Comparison of ENCODE assay signal across 17 cellular contexts in the genomic region with DNA sequence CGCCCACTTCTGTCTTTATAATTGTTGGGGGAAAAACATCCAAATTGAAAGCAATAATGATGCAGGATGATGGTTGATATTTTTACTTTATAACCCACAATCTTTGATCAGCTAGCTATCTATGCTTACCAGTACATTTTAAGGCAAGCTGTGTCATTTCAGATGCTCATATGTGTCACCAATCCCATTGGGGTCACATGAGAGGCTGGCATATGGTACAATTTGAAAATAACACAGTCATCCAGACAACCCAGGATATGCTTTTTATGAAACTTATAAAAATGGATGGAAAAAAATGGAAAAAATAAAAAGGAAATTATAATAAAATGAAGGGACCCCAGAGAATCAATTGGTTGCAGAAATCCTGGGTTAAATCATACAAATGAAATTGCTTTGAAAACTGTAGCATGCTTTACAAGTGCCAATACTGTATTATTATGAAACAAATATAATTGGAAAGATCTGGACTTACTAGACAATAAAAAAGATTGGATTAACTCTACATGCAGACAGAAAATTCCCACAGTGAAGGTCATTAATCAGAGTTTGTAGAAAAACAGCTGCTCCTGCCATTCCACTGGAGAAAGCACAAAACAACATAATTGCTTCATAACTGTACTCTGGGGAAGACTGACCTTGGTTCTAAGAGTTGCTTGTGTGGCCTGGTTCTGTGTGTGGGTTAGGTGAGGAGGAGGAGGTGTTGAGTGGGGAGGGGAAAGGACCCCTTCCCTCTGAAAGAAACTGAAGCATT. TPM values are rescaled to one million over a fixed set of nuclear protein-coding genes. Genes with fewer than 3 reads are reported as not detected.
DNase-seq lines count a peak whose midpoint lies in the region; ATAC-seq and TF ChIP-seq lines count a peak whose summit lies in the region.
"Had no signal": no experiment of that assay in that cellular context is flagged by ENCODE, and none has a peak within 500 bp of the region (broad histone marks: within the 10 kb centered on the region; RNA-seq: fewer than 3 reads in every experiment).

No MANE protein-coding gene starts in this region.

- H3K9me2 ChIP-seq in SK-N-SH = no peaks in the 10 kb centered on the region

- H3K9ac ChIP-seq in SK-N-SH (0 out of 2 replicates have a peak overlapping the region, but pooled peaks have one; percentile 54), endodermal cell (ENCODE audit: extremely low read depth, low read length, poor library complexity, severe bottlenecking) (no peak overlapping the region)
- H3K9ac ChIP-seq: BLaER1 treated with 17β-estradiol and CSF1 and Interleukin-3, amounts not matched to agents 10 nM and 100 nM had no signal

- peak overlapping the region; percentile 87 to 91; a peak in 3 of 4 replicates for H3K27ac ChIP-seq in SK-N-SH (ENCODE audit: low read depth in 2 of 2, low read length in 1 of 2)
- H3K27ac ChIP-seq in sigmoid colon = peak overlapping the region; percentile 66 to 84 (median 80)
- no peak overlapping the region for H3K27ac ChIP-seq in endodermal cell (ENCODE audit: low read depth, low read length)
- H3K27ac ChIP-seq: BLaER1 treated with 17β-estradiol and CSF1 and Interleukin-3, amounts not matched to agents 10 nM and 100 nM; epithelial cell of prostate; WERI-Rb-1 had no signal

- no peaks in the 10 kb centered on the region for H3K36me3 ChIP-seq in SK-N-SH (replicated peaks in 1 of 2; ENCODE audit: control insufficient read depth in 1 of 2, insufficient read depth in 2 of 2, low read length in 1 of 2)
- no peaks in the 10 kb centered on the region for H3K36me3 ChIP-seq in sigmoid colon
- H3K36me3 ChIP-seq in endodermal cell (ENCODE audit: control insufficient read depth, insufficient read depth, low read length) = no peaks in the 10 kb centered on the region
- H3K36me3 ChIP-seq: BLaER1 treated with 17β-estradiol and CSF1 and Interleukin-3, amounts not matched to agents 10 nM and 100 nM; ovary; upper lobe of left lung; WERI-Rb-1 had no signal

- POLR2A ChIA-PET in SK-N-SH (lab: Yijun Ruan, JAX) = interaction anchor here (0.6 kb wide), 1 partner anchor 52 kb away, joined by 3 read pairs; no protein-coding TSS in a partner anchor

- no peak for TF ChIP-seq RAD21 in SK-N-SH (IDR thresholded peaks at IDR 0.05; ENCODE audit: low read length)

- TF ChIP-seq CTCF in SK-N-SH (IDR thresholded peaks at IDR 0.05) (no peak), fibroblast of villous mesenchyme (IDR thresholded peaks at IDR 0.05; ENCODE audit: insufficient read depth, low read depth, low read length) (no peak), sigmoid colon (IDR thresholded peaks at IDR 0.05) (no peak), endodermal cell (conservative IDR thresholded peaks at IDR 0.05) (no peak)

- no peak for TF ChIP-seq POLR2A in sigmoid colon (IDR thresholded peaks at IDR 0.05)

- H3K4me1 ChIP-seq in SK-N-SH (ENCODE audit: control insufficient read depth in 1 of 2, insufficient read depth in 2 of 2, low read depth in 1 of 2, low read length in 1 of 2) = peaks cover 3 to 31% of the 10 kb centered on the region in 2 experiments; a peak in 3 of 4 replicates
- peaks cover 0 to 78% (median 70%) of the 10 kb centered on the region in 4 donors for H3K4me1 ChIP-seq in sigmoid colon
- H3K4me1 ChIP-seq in endodermal cell (ENCODE audit: control insufficient read depth, insufficient read depth, low read length) = no peaks in the 10 kb centered on the region
- H3K4me1 ChIP-seq: BLaER1 treated with 17β-estradiol and CSF1 and Interleukin-3, amounts not matched to agents 10 nM and 100 nM had no signal

- H3K4me3 ChIP-seq in SK-N-SH (ENCODE audit: low read depth in 2 of 2, low read length in 1 of 2) = no peak overlapping the region
- H3K4me3 ChIP-seq in fibroblast of villous mesenchyme (ENCODE audit: low read depth, low read length) = no peak overlapping the region
- no peak overlapping the region for H3K4me3 ChIP-seq in sigmoid colon
- H3K4me3 ChIP-seq in endodermal cell (ENCODE audit: low read length) = no peak overlapping the region
- H3K4me3 ChIP-seq: BLaER1 treated with 17β-estradiol and CSF1 and Interleukin-3, amounts not matched to agents 10 nM and 100 nM; ovary; upper lobe of left lung had no signal

- WGBS in SK-N-SH (ENCODE audit: low lambda C conversion rate) = 94% methylated on average over 1 of the region's 1 CpG
- 87 to 93% methylated on average over 1 of the region's 1 CpG for WGBS in sigmoid colon, 2 donors
- 86% methylated on average over 1 of the region's 1 CpG; no CpG with 5 or more reads in 1 of the 2 experiments for WGBS in endodermal cell (ENCODE audit: insufficient coverage in 1 of 2, insufficient read length in 1 of 2), 2 experiments

- CTCF ChIA-PET in SK-N-SH (lab: Yijun Ruan, JAX) = interaction anchor here (1.9 kb wide), 1 partner anchor 12 kb away, joined by 13 read pairs; a partner anchor contains a TSS

- no peaks in the 10 kb centered on the region for H3K79me2 ChIP-seq in SK-N-SH (ENCODE audit: insufficient read depth)

- intact Hi-C loops in sigmoid colon (cut with DNase I) = loop anchor here (5.0 kb wide), 1 partner anchor 42 kb away; no protein-coding TSS in a partner anchor

- H3K27me3 ChIP-seq in SK-N-SH (ENCODE audit: insufficient read depth) (no peaks in the 10 kb centered on the region), sigmoid colon (no peaks in the 10 kb centered on the region), endodermal cell (ENCODE audit: control insufficient read depth, insufficient read depth, low read length, poor library complexity, severe bottlenecking) (no peaks in the 10 kb centered on the region)
- H3K27me3 ChIP-seq: BLaER1 treated with 17β-estradiol and CSF1 and Interleukin-3, amounts not matched to agents 10 nM and 100 nM; ovary; upper lobe of left lung had no signal

- DNase-seq in AG20443 (ENCODE audit: low spot score) = peak; percentile 41
- peak; percentile 37 for DNase-seq in SK-N-SH
- peak; percentile 91 for DNase-seq in fibroblast of villous mesenchyme (ENCODE audit: low read depth)
- DNase-seq in sigmoid colon = no peak
- DNase-seq in nucleus accumbens (lab: John Stamatoyannopoulos, UW) = no peak
- no peak for DNase-seq in endodermal cell
- DNase-seq: activated naive CD4-positive, alpha-beta T cell treated with anti-CD3 and anti-CD28 coated beads, Interleukin-2, amount 50 U/mL, for 16 hours; DMS79 treated with DMSO at 0.1 percent for 48 hours; mesendoderm; ovary; upper lobe of left lung; WERI-Rb-1 had no signal

- H3K9me3 ChIP-seq in SK-N-SH = no peaks in the 10 kb centered on the region
- H3K9me3 ChIP-seq in sigmoid colon = no peaks in the 10 kb centered on the region
- no peaks in the 10 kb centered on the region for H3K9me3 ChIP-seq in endodermal cell (ENCODE audit: control insufficient read depth, low read length)
- H3K9me3 ChIP-seq: BLaER1 treated with 17β-estradiol and CSF1 and Interleukin-3, amounts not matched to agents 10 nM and 100 nM; ovary; upper lobe of left lung had no signal

- no peak overlapping the region for H3K4me3 Mint-ChIP-seq in endodermal cell
- H3K4me3 Mint-ChIP-seq: central memory CD8-positive, alpha-beta T cell had no signal

- ATAC-seq in GM18909 (IDR thresholded peaks at IDR 0.05; ENCODE audit: poor library complexity, unreplicated experiment) (no peak), GM18867 (IDR thresholded peaks at IDR 0.05; ENCODE audit: unreplicated experiment) (no peak)

- no peaks in the 10 kb centered on the region for H3K4me1 Mint-ChIP-seq in endodermal cell
- H3K4me1 Mint-ChIP-seq: central memory CD8-positive, alpha-beta T cell had no signal

- no peaks in the 10 kb centered on the region for H3K36me3 Mint-ChIP-seq in endodermal cell (ENCODE audit: low read depth)

- H3K27ac Mint-ChIP-seq in endodermal cell = no peak overlapping the region

- peaks cover 2% of the 10 kb centered on the region for H3K27me3 Mint-ChIP-seq in endodermal cell (ENCODE audit: insufficient read depth)

- H2AFZ ChIP-seq in SK-N-SH (ENCODE audit: low read depth) = peak overlapping the region; percentile 56; the same call in 1 of the 2 replicates

- H3F3A ChIP-seq in SK-N-SH (replicated peaks; ENCODE audit: insufficient read depth) = peaks cover 14% of the 10 kb centered on the region

- no peaks in the 10 kb centered on the region for H4K20me1 ChIP-seq in SK-N-SH (ENCODE audit: insufficient read depth)
- H4K20me1 ChIP-seq: BLaER1 treated with 17β-estradiol and CSF1 and Interleukin-3, amounts not matched to agents 10 nM and 100 nM had no signal

- H3K4me2 ChIP-seq in SK-N-SH = peak overlapping the region; percentile 53; the same call in 1 of the 2 replicates
- H3K4me2 ChIP-seq: BLaER1 treated with 17β-estradiol and CSF1 and Interleukin-3, amounts not matched to agents 10 nM and 100 nM had no signal

- no peaks in the 10 kb centered on the region for H3K9me3 Mint-ChIP-seq in endodermal cell
- H3K9me3 Mint-ChIP-seq: central memory CD8-positive, alpha-beta T cell had no signal

- TF ChIP-seq EP300 in SK-N-SH (IDR thresholded peaks at IDR 0.05; ENCODE audit: borderline replicate concordance in 1 of 2, low read depth in 1 of 2, low read length in 1 of 2) (peak in 1 of 2 experiments; percentile 63; a peak in 2 of 4 replicates), sigmoid colon (IDR thresholded peaks at IDR 0.05) (no peak)

TF ChIP-seq in SK-N-SH, 30 proteins besides CTCF, POLR2A, EP300 and RAD21 (continues in another document):
- TF ChIP-seq MXI1 (IDR thresholded peaks at IDR 0.05; ENCODE audit: low read depth, low read length) (no peak), GATA2 (CRISPR knock-in tag; IDR thresholded peaks at IDR 0.05) (no peak), TCF12 (IDR thresholded peaks at IDR 0.05) (peak; percentile 75), POLR2AphosphoS5 (IDR thresholded peaks at IDR 0.05; ENCODE audit: low read depth, low read length) (peak; percentile 51; the same call in 1 of the 2 replicates), RCOR1 (IDR thresholded peaks at IDR 0.05; ENCODE audit: low read length) (peak; percentile 85; the same call in 1 of the 2 replicates)
- TF ChIP-seq, protein P1, sequence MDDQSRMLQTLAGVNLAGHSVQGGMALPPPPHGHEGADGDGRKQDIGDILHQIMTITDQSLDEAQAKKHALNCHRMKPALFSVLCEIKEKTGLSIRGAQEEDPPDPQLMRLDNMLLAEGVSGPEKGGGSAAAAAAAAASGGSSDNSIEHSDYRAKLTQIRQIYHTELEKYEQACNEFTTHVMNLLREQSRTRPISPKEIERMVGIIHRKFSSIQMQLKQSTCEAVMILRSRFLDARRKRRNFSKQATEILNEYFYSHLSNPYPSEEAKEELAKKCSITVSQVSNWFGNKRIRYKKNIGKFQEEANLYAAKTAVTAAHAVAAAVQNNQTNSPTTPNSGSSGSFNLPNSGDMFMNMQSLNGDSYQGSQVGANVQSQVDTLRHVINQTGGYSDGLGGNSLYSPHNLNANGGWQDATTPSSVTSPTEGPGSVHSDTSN (IDR thresholded peaks at IDR 0.05) = peak; percentile 76

RNA-seq across cellular contexts. Expression of a gene that starts 13.3 kb away (rescaled TPM):
- polyA plus RNA-seq in SK-N-SH (2012; rRNA removed) (14.1 and 19.9 TPM in 2 replicates), sigmoid colon (1 to 10 TPM; 3.6 to 8.8 (median 6.2) TPM)
- 23.8 and 27.2 TPM in 2 replicates for polyA plus RNA-seq in SK-N-SH (2012; cell fraction: cytosol; rRNA removed)
- polyA plus RNA-seq in SK-N-SH (2012; cell fraction: nucleus; rRNA removed) = 7.4 and 19.3 TPM in 2 replicates
- total RNA-seq in fibroblast of villous mesenchyme (33.8 and 51.0 TPM in 2 replicates), sigmoid colon (10 to 100 TPM; 10.7 to 14.7 (median 12.4) TPM), endodermal cell (10 to 100 TPM; 30.9 to 43.1 TPM)
- 19.7 TPM for polyA plus RNA-seq in endodermal cell (2013, experiment 1 of 2)
- 19.6 TPM for polyA plus RNA-seq in endodermal cell (2013, experiment 2 of 2)

Comparison
In these comparisons a context has a peak if more than half of its experiments do, and no peak if none do; other contexts are left out.
1. DNase-seq: peak in AG20443 (single experiment), SK-N-SH (single experiment) and fibroblast of villous mesenchyme (single experiment); none in sigmoid colon (single experiment), nucleus accumbens (0 of 56) and endodermal cell (single experiment).